In genomic region chr11:71576688-71577465, GRCh38 we compare ENCODE assay signal across 2 cellular contexts. TPM values are rescaled to one million over a fixed set of nuclear protein-coding genes. Genes with fewer than 3 reads are reported as not detected.
"Had no signal": no experiment of that assay in that cellular context is flagged by ENCODE, and none has a peak within 500 bp of the region (broad histone marks: within the 10 kb centered on the region; RNA-seq: fewer than 3 reads in every experiment).

No MANE protein-coding gene starts in this region.

RNA-seq across cellular contexts. Expression of gene KRTAP5-11, which starts 5.8 kb away (rescaled TPM):
- total RNA-seq: G401, GM12878 had no signal
- polyA plus RNA-seq: GM12878 had no signal

RNA-seq across cellular contexts. Expression of gene KRTAP5-10, which starts 11.5 kb away (rescaled TPM):
- total RNA-seq: G401, GM12878 had no signal

RNA-seq across cellular contexts. Expression of gene KRTAP5-9, which starts 28.7 kb away (rescaled TPM):
- total RNA-seq: G401 had no signal

RNA-seq across cellular contexts. Expression of gene KRTAP5-8, which starts 39.1 kb away (rescaled TPM):
- total RNA-seq: G401 had no signal

RNA-seq across cellular contexts. Expression of gene KRTAP5-7, which starts 49.8 kb away (rescaled TPM):
- total RNA-seq: G401, GM12878 had no signal
